ENCODE assay signal across 7 cellular contexts in genomic region chr9:61672107-61672541, GRCh38.
A peak's percentile ranks its signal among the peaks of the same experiment; 100 is the strongest.
DNase-seq lines count a peak whose midpoint lies in the region; ATAC-seq, FAIRE-seq and TF ChIP-seq lines count a peak whose summit lies in the region.
"Not testable (repeated sequence)": the region's sequence is repeated elsewhere in the genome, so short reads cannot be mapped to it uniquely, and the experiment has no call there.

No MANE protein-coding gene starts in this region.

- H3K4me3 ChIP-seq in fibroblast of the aortic adventitia (ENCODE audit: low read depth, low read length); kidney (ENCODE audit: low read length in 2 of 2); osteoblast (ENCODE audit: insufficient read depth, low read length); sigmoid colon; upper lobe of left lung: not testable (repeated sequence)

- not testable (repeated sequence) for H4K20me1 ChIP-seq in osteoblast (ENCODE audit: insufficient read depth, low read length)

- H3K27ac ChIP-seq in kidney (ENCODE audit: low read depth in 2 of 2, low read length in 2 of 2); osteoblast (ENCODE audit: low read depth, low read length); sigmoid colon; upper lobe of left lung: not testable (repeated sequence)

- 84 to 88% methylated on average over 22 of the region's 22 CpGs for WGBS in sigmoid colon, 2 donors
- WGBS in upper lobe of left lung, 2 donors = 82 to 90% methylated on average over 19 to 22 of the region's 22 CpGs

- H3K79me2 ChIP-seq in osteoblast (ENCODE audit: insufficient read depth, low read length) = not testable (repeated sequence)

- H3K4me2 ChIP-seq in osteoblast (ENCODE audit: insufficient read depth, low read length) = not testable (repeated sequence)

- DNase-seq in GM13976 (ENCODE audit: low spot score) = peak; percentile 0
- peak; percentile 12 for DNase-seq in activated CD8-positive, alpha-beta memory T cell treated with anti-CD3 and anti-CD28 coated beads, Interleukin-2, amount 50 U/mL, for 48 hours
- DNase-seq in fibroblast of the aortic adventitia (ENCODE audit: low read depth) = peak; percentile 0
- peak; percentile 29 for DNase-seq in kidney
- DNase-seq in osteoblast (ENCODE audit: insufficient read length, low spot score, missing footprints) = peak; percentile 32
- peak; percentile 55 for DNase-seq in sigmoid colon
- peak; percentile 18 to 54 for DNase-seq in upper lobe of left lung

- intact Hi-C loops in kidney (cut with DNase I); sigmoid colon (cut with DNase I): not testable (repeated sequence)

- H2AFZ ChIP-seq in osteoblast (ENCODE audit: low read length) = not testable (repeated sequence)

- not testable (repeated sequence) for H3K9me3 ChIP-seq in kidney (ENCODE audit: control insufficient read depth in 1 of 2, low read length in 2 of 2); osteoblast (ENCODE audit: low read depth, low read length); sigmoid colon
- H3K9me3 ChIP-seq in upper lobe of left lung = peaks cover 0 to 38% (median 0%) of the 10 kb centered on the region in 4 donors

- not testable (repeated sequence) for TF ChIP-seq EP300 in sigmoid colon (IDR thresholded peaks at IDR 0.05); upper lobe of left lung (IDR thresholded peaks at IDR 0.05)

- in situ Hi-C loops in GM13976 (cut with MboI; ENCODE audit: low sequenced_read_pairs, unreplicated experiment) = not testable (repeated sequence)

- ATAC-seq in upper lobe of left lung (ENCODE audit: low FRiP score in 2 of 2) = not testable (repeated sequence)

- not testable (repeated sequence) for H3K36me3 ChIP-seq in kidney (ENCODE audit: control insufficient read depth in 1 of 2, insufficient read depth in 2 of 2, low read length in 2 of 2); osteoblast (ENCODE audit: insufficient read depth, low read length); sigmoid colon; upper lobe of left lung

- TF ChIP-seq CTCF in GM13976 (IDR thresholded peaks at IDR 0.05; ENCODE audit: borderline replicate concordance, control extremely low read depth, extremely low read depth, insufficient read depth, missing control alignments); fibroblast of the aortic adventitia (IDR thresholded peaks at IDR 0.05; ENCODE audit: insufficient read depth, low read length); kidney (IDR thresholded peaks at IDR 0.05; ENCODE audit: borderline replicate concordance, extremely low read depth, insufficient read depth); osteoblast (IDR thresholded peaks at IDR 0.05; ENCODE audit: extremely low read depth, low read depth, low read length); sigmoid colon (IDR thresholded peaks at IDR 0.05); upper lobe of left lung (IDR thresholded peaks at IDR 0.05): not testable (repeated sequence)

- H3K27me3 ChIP-seq in osteoblast (ENCODE audit: insufficient read depth, low read length); sigmoid colon; upper lobe of left lung: not testable (repeated sequence)

- FAIRE-seq in kidney (lab: Jason Lieb, UNC) = not testable (repeated sequence)

- not testable (repeated sequence) for TF ChIP-seq POLR2A in sigmoid colon (IDR thresholded peaks at IDR 0.05); upper lobe of left lung (IDR thresholded peaks at IDR 0.05)

- not testable (repeated sequence) for H3K4me1 ChIP-seq in kidney (ENCODE audit: control insufficient read depth in 1 of 2, insufficient read depth in 1 of 2, low read depth in 1 of 2, low read length in 2 of 2); osteoblast (ENCODE audit: insufficient read depth, low read length); sigmoid colon; upper lobe of left lung

- not testable (repeated sequence) for H3K9ac ChIP-seq in kidney (ENCODE audit: low read length in 2 of 2)

Comparison
In these comparisons a context has a peak if more than half of its experiments do, and no peak if none do; other contexts are left out.
1. DNase-seq: peak in every context shown above with its lines; median percentile 55 in sigmoid colon; 36 in upper lobe of left lung; 32 in osteoblast; 29 in kidney; 12 in activated CD8-positive, alpha-beta memory T cell treated with anti-CD3 and anti-CD28 coated beads, Interleukin-2, amount 50 U/mL, for 48 hours; 0 in GM13976; 0 in fibroblast of the aortic adventitia.